Comparison of ENCODE assay signal across 23 cellular contexts in genomic region chr1:40929145-40929544, GRCh38.
"Had no signal": no experiment of that assay in that cellular context is flagged by ENCODE, and none has a peak within 500 bp of the region (broad histone marks: within the 10 kb centered on the region; RNA-seq: fewer than 3 reads in every experiment).

No MANE protein-coding gene starts in this region.

- H3K27ac ChIP-seq: brain microvascular endothelial cell, colonic mucosa, lower lobe of right lung, neutrophil, tibial nerve, uterus had no signal

- H3K9me3 ChIP-seq: colonic mucosa, lower lobe of right lung, neutrophil, pancreas, tibial nerve, uterus had no signal

- H3K4me1 ChIP-seq: colonic mucosa, lower lobe of right lung, tibial nerve, uterus had no signal

- FAIRE-seq: pancreas had no signal

- H3K27me3 ChIP-seq: brain microvascular endothelial cell, colonic mucosa, neutrophil, pancreas, tibial nerve, uterus had no signal

- DNase-seq: activated CD4-positive, alpha-beta T cell treated with anti-CD3 and anti-CD28 coated beads for 48 hours; activated CD4-positive, CD25-positive, alpha-beta regulatory T cell; activated CD8-positive, alpha-beta T cell treated with anti-CD3 and anti-CD28 coated beads for 36 hours; activated naive CD4-positive, alpha-beta T cell treated with anti-CD3 and anti-CD28 coated beads for 36 hours; activated naive CD8-positive, alpha-beta T cell treated with anti-CD3 and anti-CD28 coated beads, Interleukin-2, amount 50 U/mL, for 24 hours; activated T-cell treated with anti-CD3 and anti-CD28 coated beads, Interleukin-2, amount 50 U/mL, for 1 hour; aorta; brain microvascular endothelial cell; central memory CD4-positive, alpha-beta T cell; colonic mucosa; foreskin melanocyte; glutamatergic neuron; hippocampal formation; islet precursor cell; lower lobe of right lung; stimulated activated naive CD8-positive, alpha-beta T cell treated with anti-CD3 and anti-CD28 coated beads, Interleukin-15, Interleukin-2, amounts not matched to agents 100 U/mL and 50 U/mL, for 24 hours; T1000; uterus had no signal

- H3K4me3 ChIP-seq: colonic mucosa, lower lobe of right lung, pancreas, tibial nerve, uterus had no signal

- ATAC-seq: activated CD8-positive, alpha-beta T cell treated with anti-CD3 and anti-CD28 coated beads for 36 hours; activated naive CD8-positive, alpha-beta T cell treated with anti-CD3 and anti-CD28 coated beads, Interleukin-2, amount 50 U/mL, for 24 hours; esophagus mucosa; lower lobe of right lung; natural killer cell treated with Interleukin-12 subunit alpha and Interleukin-12 subunit beta and Interleukin-15 and Interleukin-18, amount 100 ng/mL, for 72 hours; pancreas; stimulated activated naive CD8-positive, alpha-beta T cell treated with anti-CD3 and anti-CD28 coated beads, Interleukin-15, Interleukin-2, amounts not matched to agents 100 U/mL and 50 U/mL, for 24 hours had no signal

- H3K36me3 ChIP-seq: brain microvascular endothelial cell, colonic mucosa, lower lobe of right lung, neutrophil, pancreas, tibial nerve, uterus had no signal
